In genomic region chr2:219058541-219059374, GRCh38 we compare ENCODE assay signal across 1 cellular context.
TF ChIP-seq lines count a peak whose summit lies in the region.

No MANE protein-coding gene starts in this region.

TF ChIP-seq in HepG2, 621 proteins besides CTCF, POLR2A, EP300 and RAD21 (continues in another document):
- peak; percentile 85 for TF ChIP-seq HNF4A (CRISPR knock-in tag; IDR thresholded peaks at IDR 0.05)
- TF ChIP-seq, protein P1, sequence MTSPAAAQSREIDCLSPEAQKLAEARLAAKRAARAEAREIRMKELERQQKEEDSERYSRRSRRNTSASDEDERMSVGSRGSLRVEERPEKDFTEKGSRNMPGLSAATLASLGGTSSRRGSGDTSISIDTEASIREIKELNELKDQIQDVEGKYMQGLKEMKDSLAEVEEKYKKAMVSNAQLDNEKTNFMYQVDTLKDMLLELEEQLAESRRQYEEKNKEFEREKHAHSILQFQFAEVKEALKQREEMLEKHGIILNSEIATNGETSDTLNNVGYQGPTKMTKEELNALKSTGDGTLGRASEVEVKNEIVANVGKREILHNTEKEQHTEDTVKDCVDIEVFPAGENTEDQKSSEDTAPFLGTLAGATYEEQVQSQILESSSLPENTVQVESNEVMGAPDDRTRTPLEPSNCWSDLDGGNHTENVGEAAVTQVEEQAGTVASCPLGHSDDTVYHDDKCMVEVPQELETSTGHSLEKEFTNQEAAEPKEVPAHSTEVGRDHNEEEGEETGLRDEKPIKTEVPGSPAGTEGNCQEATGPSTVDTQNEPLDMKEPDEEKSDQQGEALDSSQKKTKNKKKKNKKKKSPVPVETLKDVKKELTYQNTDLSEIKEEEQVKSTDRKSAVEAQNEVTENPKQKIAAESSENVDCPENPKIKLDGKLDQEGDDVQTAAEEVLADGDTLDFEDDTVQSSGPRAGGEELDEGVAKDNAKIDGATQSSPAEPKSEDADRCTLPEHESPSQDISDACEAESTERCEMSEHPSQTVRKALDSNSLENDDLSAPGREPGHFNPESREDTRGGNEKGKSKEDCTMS (CRISPR knock-in tag; conservative IDR thresholded peaks at IDR 0.05), result no peak
- TF ChIP-seq ZFP82 (CRISPR knock-in tag; IDR thresholded peaks at IDR 0.05; ENCODE audit: borderline replicate concordance), result 0 out of 2 replicates have a peak, but pooled peaks have one; percentile 23
- no peak for TF ChIP-seq ATF7 (IDR thresholded peaks at IDR 0.05)
- peak; percentile 30; the same call in 1 of the 2 replicates for TF ChIP-seq ATF7 (CRISPR knock-in tag; IDR thresholded peaks at IDR 0.05)
- TF ChIP-seq MBD4 (IDR thresholded peaks at IDR 0.05; ENCODE audit: borderline replicate concordance, low read length), result no peak
- TF ChIP-seq ZNF335 (CRISPR knock-in tag; IDR thresholded peaks at IDR 0.05), result no peak
- TF ChIP-seq, protein P2, sequence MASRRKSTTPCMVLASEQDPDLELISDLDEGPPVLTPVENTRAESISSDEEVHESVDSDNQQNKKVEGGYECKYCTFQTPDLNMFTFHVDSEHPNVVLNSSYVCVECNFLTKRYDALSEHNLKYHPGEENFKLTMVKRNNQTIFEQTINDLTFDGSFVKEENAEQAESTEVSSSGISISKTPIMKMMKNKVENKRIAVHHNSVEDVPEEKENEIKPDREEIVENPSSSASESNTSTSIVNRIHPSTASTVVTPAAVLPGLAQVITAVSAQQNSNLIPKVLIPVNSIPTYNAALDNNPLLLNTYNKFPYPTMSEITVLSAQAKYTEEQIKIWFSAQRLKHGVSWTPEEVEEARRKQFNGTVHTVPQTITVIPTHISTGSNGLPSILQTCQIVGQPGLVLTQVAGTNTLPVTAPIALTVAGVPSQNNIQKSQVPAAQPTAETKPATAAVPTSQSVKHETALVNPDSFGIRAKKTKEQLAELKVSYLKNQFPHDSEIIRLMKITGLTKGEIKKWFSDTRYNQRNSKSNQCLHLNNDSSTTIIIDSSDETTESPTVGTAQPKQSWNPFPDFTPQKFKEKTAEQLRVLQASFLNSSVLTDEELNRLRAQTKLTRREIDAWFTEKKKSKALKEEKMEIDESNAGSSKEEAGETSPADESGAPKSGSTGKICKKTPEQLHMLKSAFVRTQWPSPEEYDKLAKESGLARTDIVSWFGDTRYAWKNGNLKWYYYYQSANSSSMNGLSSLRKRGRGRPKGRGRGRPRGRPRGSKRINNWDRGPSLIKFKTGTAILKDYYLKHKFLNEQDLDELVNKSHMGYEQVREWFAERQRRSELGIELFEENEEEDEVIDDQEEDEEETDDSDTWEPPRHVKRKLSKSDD (CRISPR knock-in tag; IDR thresholded peaks at IDR 0.05; ENCODE audit: low read depth), result no peak
- no peak for TF ChIP-seq ZNF607 (CRISPR knock-in tag; IDR thresholded peaks at IDR 0.05; ENCODE audit: borderline replicate concordance)
- peak; percentile 80; the same call in 1 of the 2 replicates for TF ChIP-seq ZNF746 (CRISPR knock-in tag; IDR thresholded peaks at IDR 0.05)
- TF ChIP-seq MAFF (IDR thresholded peaks at IDR 0.05; ENCODE audit: low read depth, low read length), result no peak
- TF ChIP-seq, protein P3, sequence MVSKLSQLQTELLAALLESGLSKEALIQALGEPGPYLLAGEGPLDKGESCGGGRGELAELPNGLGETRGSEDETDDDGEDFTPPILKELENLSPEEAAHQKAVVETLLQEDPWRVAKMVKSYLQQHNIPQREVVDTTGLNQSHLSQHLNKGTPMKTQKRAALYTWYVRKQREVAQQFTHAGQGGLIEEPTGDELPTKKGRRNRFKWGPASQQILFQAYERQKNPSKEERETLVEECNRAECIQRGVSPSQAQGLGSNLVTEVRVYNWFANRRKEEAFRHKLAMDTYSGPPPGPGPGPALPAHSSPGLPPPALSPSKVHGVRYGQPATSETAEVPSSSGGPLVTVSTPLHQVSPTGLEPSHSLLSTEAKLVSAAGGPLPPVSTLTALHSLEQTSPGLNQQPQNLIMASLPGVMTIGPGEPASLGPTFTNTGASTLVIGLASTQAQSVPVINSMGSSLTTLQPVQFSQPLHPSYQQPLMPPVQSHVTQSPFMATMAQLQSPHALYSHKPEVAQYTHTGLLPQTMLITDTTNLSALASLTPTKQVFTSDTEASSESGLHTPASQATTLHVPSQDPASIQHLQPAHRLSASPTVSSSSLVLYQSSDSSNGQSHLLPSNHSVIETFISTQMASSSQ (IDR thresholded peaks at IDR 0.05; ENCODE audit: low read depth), result peak; percentile 94
- TF ChIP-seq, protein P3 (CRISPR knock-in tag; IDR thresholded peaks at IDR 0.05; ENCODE audit: borderline replicate concordance), result peak; percentile 99
- no peak for TF ChIP-seq SP140L (CRISPR knock-in tag; IDR thresholded peaks at IDR 0.05; ENCODE audit: borderline replicate concordance)
- no peak for TF ChIP-seq ZNF235 (CRISPR knock-in tag; IDR thresholded peaks at IDR 0.05; ENCODE audit: borderline replicate concordance)
- TF ChIP-seq ZNF704 (CRISPR knock-in tag; IDR thresholded peaks at IDR 0.05; ENCODE audit: borderline replicate concordance), result no peak; the same call in none of the 2 replicates
- TF ChIP-seq HNF4G (IDR thresholded peaks at IDR 0.05; ENCODE audit: borderline replicate concordance, low read depth, low read length), result peak; percentile 88
- TF ChIP-seq HNF4G (CRISPR knock-in tag; IDR thresholded peaks at IDR 0.05; ENCODE audit: borderline replicate concordance, low read depth), result peak; percentile 84
- TF ChIP-seq MYNN (CRISPR knock-in tag; IDR thresholded peaks at IDR 0.05; ENCODE audit: low read depth), result no peak
- TF ChIP-seq NR2F6 (IDR thresholded peaks at IDR 0.05), result no peak
- peak; percentile 57; the same call in 1 of the 2 replicates for TF ChIP-seq NR2F6 (CRISPR knock-in tag; IDR thresholded peaks at IDR 0.05)
- no peak for TF ChIP-seq ZHX2 (IDR thresholded peaks at IDR 0.05; ENCODE audit: low read depth)
- TF ChIP-seq ZHX2 (CRISPR knock-in tag; IDR thresholded peaks at IDR 0.05; ENCODE audit: borderline replicate concordance), result no peak
- no peak for TF ChIP-seq ZNF292 (CRISPR knock-in tag; IDR thresholded peaks at IDR 0.05; ENCODE audit: borderline replicate concordance, low read depth)
- TF ChIP-seq RFX1 (IDR thresholded peaks at IDR 0.05), result no peak
- TF ChIP-seq ZNF850 (CRISPR knock-in tag; conservative IDR thresholded peaks at IDR 0.05), result no peak
- no peak for TF ChIP-seq PHF20 (CRISPR knock-in tag; IDR thresholded peaks at IDR 0.05)
- TF ChIP-seq ZNF224 (CRISPR knock-in tag; IDR thresholded peaks at IDR 0.05), result 0 out of 2 replicates have a peak, but pooled peaks have one; percentile 5
- TF ChIP-seq, protein P4, sequence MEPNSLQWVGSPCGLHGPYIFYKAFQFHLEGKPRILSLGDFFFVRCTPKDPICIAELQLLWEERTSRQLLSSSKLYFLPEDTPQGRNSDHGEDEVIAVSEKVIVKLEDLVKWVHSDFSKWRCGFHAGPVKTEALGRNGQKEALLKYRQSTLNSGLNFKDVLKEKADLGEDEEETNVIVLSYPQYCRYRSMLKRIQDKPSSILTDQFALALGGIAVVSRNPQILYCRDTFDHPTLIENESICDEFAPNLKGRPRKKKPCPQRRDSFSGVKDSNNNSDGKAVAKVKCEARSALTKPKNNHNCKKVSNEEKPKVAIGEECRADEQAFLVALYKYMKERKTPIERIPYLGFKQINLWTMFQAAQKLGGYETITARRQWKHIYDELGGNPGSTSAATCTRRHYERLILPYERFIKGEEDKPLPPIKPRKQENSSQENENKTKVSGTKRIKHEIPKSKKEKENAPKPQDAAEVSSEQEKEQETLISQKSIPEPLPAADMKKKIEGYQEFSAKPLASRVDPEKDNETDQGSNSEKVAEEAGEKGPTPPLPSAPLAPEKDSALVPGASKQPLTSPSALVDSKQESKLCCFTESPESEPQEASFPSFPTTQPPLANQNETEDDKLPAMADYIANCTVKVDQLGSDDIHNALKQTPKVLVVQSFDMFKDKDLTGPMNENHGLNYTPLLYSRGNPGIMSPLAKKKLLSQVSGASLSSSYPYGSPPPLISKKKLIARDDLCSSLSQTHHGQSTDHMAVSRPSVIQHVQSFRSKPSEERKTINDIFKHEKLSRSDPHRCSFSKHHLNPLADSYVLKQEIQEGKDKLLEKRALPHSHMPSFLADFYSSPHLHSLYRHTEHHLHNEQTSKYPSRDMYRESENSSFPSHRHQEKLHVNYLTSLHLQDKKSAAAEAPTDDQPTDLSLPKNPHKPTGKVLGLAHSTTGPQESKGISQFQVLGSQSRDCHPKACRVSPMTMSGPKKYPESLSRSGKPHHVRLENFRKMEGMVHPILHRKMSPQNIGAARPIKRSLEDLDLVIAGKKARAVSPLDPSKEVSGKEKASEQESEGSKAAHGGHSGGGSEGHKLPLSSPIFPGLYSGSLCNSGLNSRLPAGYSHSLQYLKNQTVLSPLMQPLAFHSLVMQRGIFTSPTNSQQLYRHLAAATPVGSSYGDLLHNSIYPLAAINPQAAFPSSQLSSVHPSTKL (CRISPR knock-in tag; IDR thresholded peaks at IDR 0.05), result peak; percentile 86
- no peak for TF ChIP-seq ZNF589 (CRISPR knock-in tag; conservative IDR thresholded peaks at IDR 0.05)
- TF ChIP-seq POGZ (CRISPR knock-in tag; IDR thresholded peaks at IDR 0.05), result no peak; the same call in 1 of the 2 replicates
- TF ChIP-seq, protein P5, sequence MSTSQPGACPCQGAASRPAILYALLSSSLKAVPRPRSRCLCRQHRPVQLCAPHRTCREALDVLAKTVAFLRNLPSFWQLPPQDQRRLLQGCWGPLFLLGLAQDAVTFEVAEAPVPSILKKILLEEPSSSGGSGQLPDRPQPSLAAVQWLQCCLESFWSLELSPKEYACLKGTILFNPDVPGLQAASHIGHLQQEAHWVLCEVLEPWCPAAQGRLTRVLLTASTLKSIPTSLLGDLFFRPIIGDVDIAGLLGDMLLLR (CRISPR knock-in tag; IDR thresholded peaks at IDR 0.05), result 0 out of 2 replicates have a peak, but pooled peaks have one; percentile 55
- no peak for TF ChIP-seq ZNF326 (CRISPR knock-in tag; IDR thresholded peaks at IDR 0.05; ENCODE audit: borderline replicate concordance)
